10 cellular contexts compared by ENCODE assay signal in the genomic region with DNA sequence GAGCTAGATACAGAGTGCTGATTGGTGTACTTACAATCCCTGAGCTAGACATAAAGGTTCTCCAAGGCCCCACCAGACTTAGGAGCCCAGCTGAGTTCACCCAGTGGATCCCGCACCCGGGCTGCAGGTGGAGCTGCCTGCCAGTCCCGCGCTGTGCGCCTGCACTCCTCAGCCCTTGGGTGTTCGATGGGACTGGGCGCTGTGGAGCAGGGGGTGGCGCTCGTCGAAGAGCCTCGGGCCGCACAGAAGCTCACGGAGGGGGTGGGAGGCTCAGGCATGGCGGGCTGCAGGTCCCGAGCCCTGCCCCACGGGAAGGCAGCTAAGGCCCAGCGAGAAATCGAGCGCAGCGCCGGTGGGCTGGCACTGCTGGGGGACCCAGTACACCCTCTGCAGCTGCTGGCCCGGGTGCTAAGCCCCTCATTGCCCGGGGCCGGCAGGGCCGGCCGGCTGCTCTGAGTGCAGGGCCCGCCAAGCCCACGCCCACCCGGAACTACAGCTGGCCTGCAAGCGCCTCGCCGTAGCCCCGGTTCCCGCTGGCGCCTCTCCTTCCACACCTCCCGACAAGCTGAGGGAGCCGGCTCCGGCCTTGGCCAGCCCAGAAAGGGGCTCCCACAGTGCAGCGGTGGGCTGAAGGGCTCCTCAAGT. TPM values are rescaled to one million over a fixed set of nuclear protein-coding genes. Genes with fewer than 3 reads are reported as not detected.
"Had no signal": no experiment of that assay in that cellular context is flagged by ENCODE, and none has a peak within 500 bp of the region (broad histone marks: within the 10 kb centered on the region; RNA-seq: fewer than 3 reads in every experiment).

No MANE protein-coding gene starts in this region.

RNA-seq across cellular contexts. Expression of gene ACSBG1, which starts 11.7 kb away (rescaled TPM):
- total RNA-seq: activated naive CD4-positive, alpha-beta T cell treated with anti-CD3 and anti-CD28 coated beads for 36 hours; activated naive CD4-positive, alpha-beta T cell treated with anti-CD3 and anti-CD28 coated beads, Interleukin-2, amount 50 U/mL, for 72 hours; activated T-cell treated with anti-CD3 and anti-CD28 coated beads, Interleukin-2, amount 50 U/mL, for 4 hours; activated T-helper 17 cell treated with anti-CD3 and anti-CD28 coated beads, Interleukin-2, amount 50 U/mL, for 72 hours; aorta; ascending aorta; astrocyte; body of pancreas; bronchial epithelial cell; cardiac septum had no signal
